ENCODE assay signal across 8 cellular contexts in genomic region chr2:136281281-136282117, GRCh38.
DNase-seq lines count a peak whose midpoint lies in the region; ATAC-seq and TF ChIP-seq lines count a peak whose summit lies in the region.

No MANE protein-coding gene starts in this region.

- H3K36me3 Mint-ChIP-seq in immature natural killer cell = no peaks in the 10 kb centered on the region

- CTCF ChIA-PET in GM10248 (lab: Yijun Ruan, JAX) = interaction anchor here (0.8 to 1.6 kb wide), 6 partner anchors 13 to 348 kb away, joined by 3 to 4 read pairs (median 3); no protein-coding TSS in a partner anchor

- POLR2A ChIA-PET in GM10248 (lab: Yijun Ruan, JAX) = no interaction called here

- peak overlapping the region; percentile 18 to 48 (median 34) for H3K4me3 Mint-ChIP-seq in immature natural killer cell

- peak overlapping the region; percentile 82 to 97 (median 90) for H3K27ac Mint-ChIP-seq in immature natural killer cell

- DNase-seq in activated naive CD4-positive, alpha-beta T cell treated with Interleukin-2 at 50 U/mL for 16 hours = peak; percentile 42
- no peak for DNase-seq in activated naive CD4-positive, alpha-beta T cell treated with anti-CD3 and anti-CD28 coated beads, Interleukin-2, amount 50 U/mL, for 16 hours
- peak; percentile 14 to 27 for DNase-seq in activated CD8-positive, alpha-beta memory T cell treated with anti-CD3 and anti-CD28 coated beads for 1 hour (ENCODE audit: extremely low read depth in 1 of 2, low read depth in 1 of 2)
- peak; percentile 75 to 78 (median 77) for DNase-seq in immature natural killer cell
- no peak for DNase-seq in GM10248 (ENCODE audit: extremely low spot score)
- DNase-seq in glomerular visceral epithelial cell (ENCODE audit: extremely low spot score) = no peak

- no peak for TF ChIP-seq CTCF in GM10248 (IDR thresholded peaks at IDR 0.05; ENCODE audit: control extremely low read depth, extremely low read depth, low read depth, missing control alignments)

- no peak for TF ChIP-seq POLR2A in GM18505 (IDR thresholded peaks at IDR 0.05; ENCODE audit: borderline replicate concordance, extremely low read depth, insufficient read depth, insufficient read length)

- ATAC-seq in GM18505 (IDR thresholded peaks at IDR 0.05; ENCODE audit: unreplicated experiment) = no peak
- ATAC-seq in HG02840 (IDR thresholded peaks at IDR 0.05; ENCODE audit: low FRiP score, unreplicated experiment) = no peak

- peaks cover 0 to 4% (median 0%) of the 10 kb centered on the region in 3 donors for H3K27me3 Mint-ChIP-seq in immature natural killer cell (ENCODE audit: low read depth in 3 of 3)

- no peaks in the 10 kb centered on the region for H3K9me3 Mint-ChIP-seq in immature natural killer cell

- peaks cover 26 to 30% of the 10 kb centered on the region in 2 donors for H3K4me1 Mint-ChIP-seq in immature natural killer cell

Comparison
In these comparisons a context has a peak if more than half of its experiments do, and no peak if none do; other contexts are left out.
1. DNase-seq: peak in activated naive CD4-positive, alpha-beta T cell treated with Interleukin-2 at 50 U/mL for 16 hours (single experiment), activated CD8-positive, alpha-beta memory T cell treated with anti-CD3 and anti-CD28 coated beads for 1 hour (2 of 2) and immature natural killer cell (3 of 3); none in activated naive CD4-positive, alpha-beta T cell treated with anti-CD3 and anti-CD28 coated beads, Interleukin-2, amount 50 U/mL, for 16 hours (single experiment), GM10248 (single experiment) and glomerular visceral epithelial cell (single experiment).